In the genomic region with DNA sequence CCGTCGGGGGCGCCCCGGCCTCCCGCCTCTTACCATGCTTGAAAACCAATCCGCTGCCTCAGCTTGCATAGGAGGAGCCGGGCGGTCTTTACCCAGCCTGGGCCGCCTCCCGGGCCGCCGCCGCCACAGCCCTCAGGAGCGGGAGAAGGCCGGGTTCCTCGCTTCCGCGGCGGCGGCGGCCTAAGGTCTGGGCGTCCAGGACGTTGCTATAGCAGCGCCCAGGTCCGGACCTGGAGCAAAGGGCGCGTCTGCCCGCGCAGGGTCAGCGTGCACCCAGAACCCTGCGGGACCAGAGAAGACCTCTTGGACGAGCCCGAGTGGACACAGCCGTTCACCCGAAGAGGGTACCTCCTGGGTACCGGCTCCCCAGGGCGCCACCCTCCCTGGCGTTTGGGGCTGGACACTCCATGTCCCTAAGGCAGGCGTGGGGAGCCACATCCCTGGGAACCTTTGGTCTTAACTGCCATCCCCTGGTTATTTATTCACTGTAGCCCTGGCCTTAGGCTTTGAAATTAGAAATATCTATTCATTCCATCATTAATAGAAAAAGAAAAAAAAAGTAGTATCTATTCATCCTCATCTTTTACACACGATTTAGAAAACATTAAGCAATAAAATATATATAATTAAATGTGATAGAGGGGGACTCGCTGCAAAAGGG, we compare ENCODE assay signal across 8 cellular contexts. TPM values are rescaled to one million over a fixed set of nuclear protein-coding genes. Genes with fewer than 3 reads are reported as not detected.
A peak's percentile ranks its signal among the peaks of the same experiment; 100 is the strongest.
DNase-seq lines count a peak whose midpoint lies in the region; ATAC-seq, FAIRE-seq and TF ChIP-seq lines count a peak whose summit lies in the region.

No MANE protein-coding gene starts in this region.

- no peaks in the 10 kb centered on the region for H3K9me3 Mint-ChIP-seq in activated naive CD8-positive, alpha-beta T cell treated with anti-CD3 and anti-CD28 coated beads, Interleukin-2, amount 50 U/mL, for 24 hours
- H3K9me3 Mint-ChIP-seq in activated T-helper 1 cell treated with anti-CD3 and anti-CD28 coated beads, Interleukin-12 subunit alpha, Interleukin-12 subunit beta, Interleukin-2, Interleukin-4 antibody, amounts not matched to agents 30 ng/mL and 10 ng/mL and 1 ng/mL, durations not matched to agents 14 hours and 24 hours and 36 hours, result no peaks in the 10 kb centered on the region

- intact Hi-C loops in left ventricle myocardium superior (cut with micrococcal nuclease) (no loop called here), sciatic nerve (cut with DNase I) (no loop called here)
- intact Hi-C loops in activated T-helper 1 cell treated with anti-CD3 and anti-CD28 coated beads, Interleukin-12 subunit alpha, Interleukin-12 subunit beta, Interleukin-2, Interleukin-4 antibody, amounts not matched to agents 30 ng/mL and 10 ng/mL and 1 ng/mL, durations not matched to agents 14 hours and 24 hours and 36 hours (cut with micrococcal nuclease), result loop anchor here (10.0 kb wide), 1 partner anchor 937 kb away; no protein-coding TSS in a partner anchor

- TF ChIP-seq CTCF in GM10266 (IDR thresholded peaks at IDR 0.05; ENCODE audit: control insufficient read depth, insufficient read depth, low read depth, missing control alignments), result no peak

- no peak for FAIRE-seq in GM19239 (lab: Jason Lieb, UNC)

- H3K27ac Mint-ChIP-seq in activated naive CD8-positive, alpha-beta T cell treated with anti-CD3 and anti-CD28 coated beads, Interleukin-2, amount 50 U/mL, for 24 hours, result no peak overlapping the region
- no peak overlapping the region for H3K27ac Mint-ChIP-seq in activated T-helper 1 cell treated with anti-CD3 and anti-CD28 coated beads, Interleukin-12 subunit alpha, Interleukin-12 subunit beta, Interleukin-2, Interleukin-4 antibody, amounts not matched to agents 30 ng/mL and 10 ng/mL and 1 ng/mL, durations not matched to agents 14 hours and 24 hours and 36 hours

- H3K27me3 Mint-ChIP-seq in activated naive CD8-positive, alpha-beta T cell treated with anti-CD3 and anti-CD28 coated beads, Interleukin-2, amount 50 U/mL, for 24 hours, result peaks cover 47% of the 10 kb centered on the region
- H3K27me3 Mint-ChIP-seq in activated T-helper 1 cell treated with anti-CD3 and anti-CD28 coated beads, Interleukin-12 subunit alpha, Interleukin-12 subunit beta, Interleukin-2, Interleukin-4 antibody, amounts not matched to agents 30 ng/mL and 10 ng/mL and 1 ng/mL, durations not matched to agents 14 hours and 24 hours and 36 hours (ENCODE audit: insufficient read depth), result peaks cover 58% of the 10 kb centered on the region

- H3K4me1 Mint-ChIP-seq in activated naive CD8-positive, alpha-beta T cell treated with anti-CD3 and anti-CD28 coated beads, Interleukin-2, amount 50 U/mL, for 24 hours, result peaks cover 9% of the 10 kb centered on the region
- H3K4me1 Mint-ChIP-seq in activated T-helper 1 cell treated with anti-CD3 and anti-CD28 coated beads, Interleukin-12 subunit alpha, Interleukin-12 subunit beta, Interleukin-2, Interleukin-4 antibody, amounts not matched to agents 30 ng/mL and 10 ng/mL and 1 ng/mL, durations not matched to agents 14 hours and 24 hours and 36 hours (ENCODE audit: low read depth), result peaks cover 15% of the 10 kb centered on the region

- ATAC-seq in activated naive CD8-positive, alpha-beta T cell treated with anti-CD3 and anti-CD28 coated beads, Interleukin-2, amount 50 U/mL, for 24 hours, result peak; percentile 34
- ATAC-seq in left ventricle myocardium superior, result peak; percentile 76
- ATAC-seq in sciatic nerve, result peak; percentile 69
- ATAC-seq in GM21423 (IDR thresholded peaks at IDR 0.05; ENCODE audit: unreplicated experiment), result no peak

- no peaks in the 10 kb centered on the region for H3K36me3 Mint-ChIP-seq in activated naive CD8-positive, alpha-beta T cell treated with anti-CD3 and anti-CD28 coated beads, Interleukin-2, amount 50 U/mL, for 24 hours (ENCODE audit: low read depth)
- no peaks in the 10 kb centered on the region for H3K36me3 Mint-ChIP-seq in activated T-helper 1 cell treated with anti-CD3 and anti-CD28 coated beads, Interleukin-12 subunit alpha, Interleukin-12 subunit beta, Interleukin-2, Interleukin-4 antibody, amounts not matched to agents 30 ng/mL and 10 ng/mL and 1 ng/mL, durations not matched to agents 14 hours and 24 hours and 36 hours (ENCODE audit: low read depth)

- H3K4me3 Mint-ChIP-seq in activated naive CD8-positive, alpha-beta T cell treated with anti-CD3 and anti-CD28 coated beads, Interleukin-2, amount 50 U/mL, for 24 hours, result no peak overlapping the region
- H3K4me3 Mint-ChIP-seq in activated T-helper 1 cell treated with anti-CD3 and anti-CD28 coated beads, Interleukin-12 subunit alpha, Interleukin-12 subunit beta, Interleukin-2, Interleukin-4 antibody, amounts not matched to agents 30 ng/mL and 10 ng/mL and 1 ng/mL, durations not matched to agents 14 hours and 24 hours and 36 hours, result no peak overlapping the region

- DNase-seq in GM10266 (ENCODE audit: extremely low spot score) (peak; percentile 37), left ventricle myocardium superior (peak; percentile 69), sciatic nerve (ENCODE audit: low spot score) (peak; percentile 68), GM19239 (ENCODE audit: insufficient read length, low spot score) (no peak)
- DNase-seq in activated naive CD8-positive, alpha-beta T cell treated with anti-CD3 and anti-CD28 coated beads, Interleukin-2, amount 50 U/mL, for 24 hours, result peak; percentile 21
- no peak for DNase-seq in stimulated activated CD8-positive, alpha-beta memory T cell treated with anti-CD3 and anti-CD28 coated beads, Interleukin-4, amount 100 ng/mL, for 48 hours
- no peak for DNase-seq in activated T-helper 1 cell treated with anti-CD3 and anti-CD28 coated beads, Interleukin-12 subunit alpha, Interleukin-12 subunit beta, Interleukin-2, Interleukin-4 antibody, amounts not matched to agents 30 ng/mL and 10 ng/mL and 1 ng/mL, durations not matched to agents 14 hours and 24 hours and 36 hours (ENCODE audit: low spot score)

RNA-seq across cellular contexts. Expression of a gene that starts 2.4 kb away (rescaled TPM):
- total RNA-seq in left ventricle myocardium superior (4.0 TPM), sciatic nerve (34.5 TPM)
- total RNA-seq in activated T-helper 1 cell treated with anti-CD3 and anti-CD28 coated beads, Interleukin-12 subunit alpha, Interleukin-12 subunit beta, Interleukin-2, Interleukin-4 antibody, amounts not matched to agents 30 ng/mL and 10 ng/mL and 1 ng/mL, durations not matched to agents 14 hours and 24 hours and 36 hours, result 0.07 and 0.49 TPM in 2 replicates

RNA-seq across cellular contexts. Expression of a gene that starts 34.8 kb away (rescaled TPM):
- total RNA-seq in left ventricle myocardium superior (31.7 TPM), sciatic nerve (49.9 TPM)
- 27.9 and 30.1 TPM in 2 replicates for total RNA-seq in activated T-helper 1 cell treated with anti-CD3 and anti-CD28 coated beads, Interleukin-12 subunit alpha, Interleukin-12 subunit beta, Interleukin-2, Interleukin-4 antibody, amounts not matched to agents 30 ng/mL and 10 ng/mL and 1 ng/mL, durations not matched to agents 14 hours and 24 hours and 36 hours

Comparison
In these comparisons a context has a peak if more than half of its experiments do, and no peak if none do; other contexts are left out.
1. DNase-seq: peak in GM10266 (single experiment), activated naive CD8-positive, alpha-beta T cell treated with anti-CD3 and anti-CD28 coated beads, Interleukin-2, amount 50 U/mL, for 24 hours (single experiment), left ventricle myocardium superior (single experiment) and sciatic nerve (single experiment); none in GM19239 (single experiment), stimulated activated CD8-positive, alpha-beta memory T cell treated with anti-CD3 and anti-CD28 coated beads, Interleukin-4, amount 100 ng/mL, for 48 hours (single experiment) and activated T-helper 1 cell treated with anti-CD3 and anti-CD28 coated beads, Interleukin-12 subunit alpha, Interleukin-12 subunit beta, Interleukin-2, Interleukin-4 antibody, amounts not matched to agents 30 ng/mL and 10 ng/mL and 1 ng/mL, durations not matched to agents 14 hours and 24 hours and 36 hours (single experiment).